In genomic region chr7:1886361-1887064, GRCh38 we compare ENCODE assay signal across 19 cellular contexts.
DNase-seq lines count a peak whose midpoint lies in the region; ATAC-seq and TF ChIP-seq lines count a peak whose summit lies in the region.
"Had no signal": no experiment of that assay in that cellular context is flagged by ENCODE, and none has a peak within 500 bp of the region (broad histone marks: within the 10 kb centered on the region; RNA-seq: fewer than 3 reads in every experiment).

No MANE protein-coding gene starts in this region.

- peaks cover 18% of the 10 kb centered on the region for H3F3A ChIP-seq in GM23338 (replicated peaks; ENCODE audit: low read depth)

- no TSS peak for BruUV-seq in Calu3 (replicated peaks; lab: Mats Ljungman, UMichigan)

- H3K27ac Mint-ChIP-seq in GM23338 (peak overlapping the region; percentile 65), Calu3 (ENCODE audit: unreplicated experiment) (no peak overlapping the region)
- H3K27ac Mint-ChIP-seq in CD8-positive, alpha-beta memory T cell, result no peak overlapping the region
- H3K27ac Mint-ChIP-seq: activated naive CD8-positive, alpha-beta T cell treated with anti-CD3 and anti-CD28 coated beads, Interleukin-2, amount 50 U/mL, for 24 hours; activated T-helper 1 cell treated with anti-CD3 and anti-CD28 coated beads, Interleukin-12 subunit alpha, Interleukin-12 subunit beta, Interleukin-2, Interleukin-4 antibody, amounts not matched to agents 30 ng/mL and 10 ng/mL and 1 ng/mL, durations not matched to agents 14 hours and 24 hours and 36 hours had no signal

- ATAC-seq in GM23338 (no peak), heart left ventricle (peak; percentile 32 to 64 (median 49))
- ATAC-seq: activated naive CD8-positive, alpha-beta T cell treated with anti-CD3 and anti-CD28 coated beads, Interleukin-2, amount 50 U/mL, for 24 hours; gastroesophageal sphincter; stimulated activated naive CD8-positive, alpha-beta T cell treated with anti-CD3 and anti-CD28 coated beads, Interleukin-15, amount 100 ng/mL, for 72 hours had no signal

- no peaks in the 10 kb centered on the region for H3K79me2 ChIP-seq in GM23338 (replicated peaks; ENCODE audit: insufficient read depth)

- intact Hi-C loops in heart left ventricle (cut with DNase I), result no loop called here
- intact Hi-C loops in Calu3 (cut with micrococcal nuclease; ENCODE audit: unreplicated experiment), result no loop called here

- no peak for TF ChIP-seq CTCF in GM23338 (conservative IDR thresholded peaks at IDR 0.05; ENCODE audit: low read depth in 2 of 2)
- TF ChIP-seq CTCF in heart left ventricle (IDR thresholded peaks at IDR 0.05), result no peak
- TF ChIP-seq CTCF in Calu3 (IDR thresholded peaks at IDR 0.05; ENCODE audit: unreplicated experiment), result no peak

- POLR2A ChIA-PET in CD8-positive, alpha-beta memory T cell (lab: Charles Lee), result no interaction called here

- H3K36me3 Mint-ChIP-seq in GM23338 (ENCODE audit: low read depth) (peaks cover 34% of the 10 kb centered on the region), Calu3 (ENCODE audit: insufficient read depth, unreplicated experiment) (peaks cover 12% of the 10 kb centered on the region)
- H3K36me3 Mint-ChIP-seq in CD8-positive, alpha-beta memory T cell, result peaks cover 8 to 61% (median 8%) of the 10 kb centered on the region in 3 donors

- H3K27ac ChIP-seq in GM23338 (ENCODE audit: low read depth), result no peak overlapping the region
- peak overlapping the region in 3 of 12 donors; percentile 17 to 55 (median 18) for H3K27ac ChIP-seq in heart left ventricle
- no peak overlapping the region for H3K27ac ChIP-seq in CD8-positive, alpha-beta memory T cell (ENCODE audit: low read depth, low read length)
- H3K27ac ChIP-seq: gastroesophageal sphincter, SJCRH30 had no signal

- H2AFZ ChIP-seq in GM23338, result no peak overlapping the region

- no peaks in the 10 kb centered on the region for H4K20me1 ChIP-seq in GM23338 (replicated peaks; ENCODE audit: insufficient read depth)

- no peak overlapping the region for H3K4me2 ChIP-seq in GM23338

- 63 to 84% (median 68%) methylated on average over 12 to 19 of the region's 19 CpGs for WGBS in heart left ventricle, 4 donors

- H3K9me3 Mint-ChIP-seq in GM23338 (peaks cover 20% of the 10 kb centered on the region), Calu3 (ENCODE audit: low read depth, unreplicated experiment) (peaks cover 3% of the 10 kb centered on the region)
- no peaks in the 10 kb centered on the region for H3K9me3 Mint-ChIP-seq in CD8-positive, alpha-beta memory T cell

- no peak overlapping the region for H3K4me3 ChIP-seq in GM23338
- H3K4me3 ChIP-seq in heart left ventricle, result no peak overlapping the region
- H3K4me3 ChIP-seq in CD8-positive, alpha-beta memory T cell (ENCODE audit: low read length), result no peak overlapping the region
- H3K4me3 ChIP-seq: gastroesophageal sphincter, HAP-1, SJCRH30 had no signal

- H3K36me3 ChIP-seq in GM23338 (ENCODE audit: insufficient read depth) (no peaks in the 10 kb centered on the region), heart left ventricle (peaks cover 0 to 10% (median 0%) of the 10 kb centered on the region in 9 donors)
- peaks cover 21% of the 10 kb centered on the region for H3K36me3 ChIP-seq in CD8-positive, alpha-beta memory T cell (ENCODE audit: insufficient read depth, low read length)
- H3K36me3 ChIP-seq: HAP-1, SJCRH30 had no signal

- peaks cover 16% of the 10 kb centered on the region for H3K27me3 Mint-ChIP-seq in GM23338 (ENCODE audit: insufficient read depth, low read depth, poor library complexity)
- peaks cover 0 to 1% of the 10 kb centered on the region in 2 donors for H3K27me3 Mint-ChIP-seq in CD8-positive, alpha-beta memory T cell
- no peaks in the 10 kb centered on the region for H3K27me3 Mint-ChIP-seq in Calu3 (ENCODE audit: unreplicated experiment)
- H3K27me3 Mint-ChIP-seq: activated naive CD8-positive, alpha-beta T cell treated with anti-CD3 and anti-CD28 coated beads, Interleukin-2, amount 50 U/mL, for 24 hours; stimulated activated naive CD8-positive, alpha-beta T cell treated with anti-CD3 and anti-CD28 coated beads, Interleukin-15, amount 100 ng/mL, for 72 hours had no signal

- H3K4me1 Mint-ChIP-seq in GM23338 (peaks cover 3% of the 10 kb centered on the region), Calu3 (ENCODE audit: low read depth, unreplicated experiment) (peaks cover 11% of the 10 kb centered on the region)
- H3K4me1 Mint-ChIP-seq in CD8-positive, alpha-beta memory T cell, result peaks cover 19 to 63% (median 25%) of the 10 kb centered on the region in 3 donors

- DNase-seq in A172 (ENCODE audit: low spot score) (peak; percentile 21), GM23338 (ENCODE audit: low spot score) (no peak), SHP77 (lab: John Stamatoyannopoulos, UW) (peak; percentile 81 to 88), heart left ventricle (peak in 2 of 5 donors; percentile 31 to 81), NOMO-1 (lab: John Stamatoyannopoulos, UW; ENCODE audit: unreplicated experiment in 2 of 2) (no peak), Calu3 (no peak)
- no peak for DNase-seq in CD8-positive, alpha-beta memory T cell
- DNase-seq in activated CD4-positive, alpha-beta T cell treated with anti-CD3 and anti-CD28 coated beads, Interleukin-2, amount 50 U/mL, for 1 hour, result no peak
- DNase-seq: activated CD4-positive, CD25-positive, alpha-beta regulatory T cell; activated naive CD8-positive, alpha-beta T cell treated with anti-CD3 and anti-CD28 coated beads, Interleukin-2, amount 50 U/mL, for 24 hours; dermis blood vessel endothelial cell; EL; KG1; NCI-H226; SJCRH30; stimulated activated naive CD8-positive, alpha-beta T cell treated with anti-CD3 and anti-CD28 coated beads, Interleukin-15, amount 100 ng/mL, for 72 hours had no signal

- H3K9me2 ChIP-seq in GM23338 (ENCODE audit: insufficient read depth), result no peaks in the 10 kb centered on the region

- no peaks in the 10 kb centered on the region for H3K27me3 ChIP-seq in GM23338 (ENCODE audit: insufficient read depth)
- no peaks in the 10 kb centered on the region for H3K27me3 ChIP-seq in heart left ventricle
- no peaks in the 10 kb centered on the region for H3K27me3 ChIP-seq in CD8-positive, alpha-beta memory T cell (ENCODE audit: insufficient read depth, low read length, poor library complexity, severe bottlenecking)
- H3K27me3 ChIP-seq: gastroesophageal sphincter, SJCRH30 had no signal

- H3K9me3 ChIP-seq in heart left ventricle, result no peaks in the 10 kb centered on the region
- no peaks in the 10 kb centered on the region for H3K9me3 ChIP-seq in CD8-positive, alpha-beta memory T cell (ENCODE audit: low read length)
- H3K9me3 ChIP-seq: gastroesophageal sphincter, HAP-1, SJCRH30 had no signal

- H3K4me3 Mint-ChIP-seq in GM23338 (no peak overlapping the region), Calu3 (ENCODE audit: low read depth, unreplicated experiment) (no peak overlapping the region)
- H3K4me3 Mint-ChIP-seq in CD8-positive, alpha-beta memory T cell, result no peak overlapping the region
- H3K4me3 Mint-ChIP-seq: activated naive CD8-positive, alpha-beta T cell treated with anti-CD3 and anti-CD28 coated beads, Interleukin-2, amount 50 U/mL, for 24 hours; activated T-helper 1 cell treated with anti-CD3 and anti-CD28 coated beads, Interleukin-12 subunit alpha, Interleukin-12 subunit beta, Interleukin-2, Interleukin-4 antibody, amounts not matched to agents 30 ng/mL and 10 ng/mL and 1 ng/mL, durations not matched to agents 14 hours and 24 hours and 36 hours; stimulated activated naive CD8-positive, alpha-beta T cell treated with anti-CD3 and anti-CD28 coated beads, Interleukin-15, amount 100 ng/mL, for 72 hours had no signal

- CTCF ChIA-PET in CD8-positive, alpha-beta memory T cell (lab: Charles Lee), result no interaction called here
- CTCF ChIA-PET in Calu3 (lab: Charles Lee), result no interaction called here

- no peak for TF ChIP-seq POLR2A in heart left ventricle (IDR thresholded peaks at IDR 0.05)

- H3K4me1 ChIP-seq in GM23338 (ENCODE audit: insufficient read depth) (no peaks in the 10 kb centered on the region), heart left ventricle (peaks cover 0 to 18% (median 5%) of the 10 kb centered on the region in 12 donors)
- H3K4me1 ChIP-seq in CD8-positive, alpha-beta memory T cell (ENCODE audit: insufficient read depth, low read length), result peaks cover 22% of the 10 kb centered on the region
- H3K4me1 ChIP-seq: gastroesophageal sphincter, HAP-1 had no signal

TF ChIP-seq in GM23338, 12 proteins besides CTCF, POLR2A, EP300 and RAD21 (continues in another document):
- TF ChIP-seq STAT1 (IDR thresholded peaks at IDR 0.05; ENCODE audit: unreplicated experiment), result no peak
- TF ChIP-seq NANOG (IDR thresholded peaks at IDR 0.05; ENCODE audit: borderline replicate concordance), result no peak
- no peak for TF ChIP-seq EZH2phosphoT487 (IDR thresholded peaks at IDR 0.05; ENCODE audit: unreplicated experiment)
- no peak for TF ChIP-seq JUNB (IDR thresholded peaks at IDR 0.05; ENCODE audit: unreplicated experiment)
- no peak for TF ChIP-seq EZH2 (IDR thresholded peaks at IDR 0.05; ENCODE audit: low read depth, unreplicated experiment)
- no peak for TF ChIP-seq ZNF331 (CRISPR knock-in tag; IDR thresholded peaks at IDR 0.05; ENCODE audit: low read depth)
- TF ChIP-seq ETS1 (IDR thresholded peaks at IDR 0.05), result no peak
- TF ChIP-seq CREB1 (CRISPR knock-in tag; IDR thresholded peaks at IDR 0.05; ENCODE audit: low read depth), result no peak
- TF ChIP-seq POLR2AphosphoS5 (IDR thresholded peaks at IDR 0.05; ENCODE audit: low read depth), result no peak

Comparison
In these comparisons a context has a peak if more than half of its experiments do, and no peak if none do; other contexts are left out.
1. DNase-seq: peak in A172 (single experiment) and SHP77 (2 of 2); none in GM23338 (single experiment), CD8-positive, alpha-beta memory T cell (0 of 5), activated CD4-positive, alpha-beta T cell treated with anti-CD3 and anti-CD28 coated beads, Interleukin-2, amount 50 U/mL, for 1 hour (single experiment), NOMO-1 (0 of 2) and Calu3 (single experiment).